ENCODE assay signal across 8 cellular contexts in the genomic region with DNA sequence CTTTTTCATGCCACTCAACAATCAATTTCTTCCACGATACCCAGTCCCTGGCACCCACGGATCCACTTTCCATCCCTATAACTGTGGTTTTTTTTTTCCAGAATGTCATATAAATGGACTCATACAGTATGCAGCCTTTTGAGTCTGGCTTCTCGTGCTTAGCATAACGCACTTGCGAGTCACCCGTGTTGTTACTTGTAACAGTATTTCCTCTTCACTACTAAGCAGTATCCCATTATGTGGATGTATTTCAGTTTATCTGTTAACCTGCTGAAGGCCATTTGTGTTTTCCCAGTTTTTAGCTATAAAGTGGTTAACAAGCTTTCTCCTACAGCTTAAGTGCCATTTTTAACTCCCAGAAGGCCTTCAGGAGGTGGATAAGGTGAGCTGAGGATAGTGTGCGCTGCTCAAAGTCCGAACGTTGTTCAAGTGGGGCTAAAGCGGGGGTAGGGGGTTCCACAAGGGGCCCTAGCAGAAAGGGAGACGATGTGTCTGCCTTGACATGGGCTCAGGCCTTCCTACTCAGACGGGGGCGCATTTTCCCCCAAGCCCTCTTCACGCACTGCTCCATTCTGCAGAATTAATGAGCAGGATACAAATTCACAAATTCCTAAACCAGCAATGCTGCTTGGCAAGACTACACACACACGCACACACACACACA. TPM values are rescaled to one million over a fixed set of nuclear protein-coding genes. Genes with fewer than 3 reads are reported as not detected.
DNase-seq lines count a peak whose midpoint lies in the region; FAIRE-seq and TF ChIP-seq lines count a peak whose summit lies in the region.

No MANE protein-coding gene starts in this region.

- FAIRE-seq in D721Med (lab: Jason Lieb, UNC) = no peak

- peak overlapping the region; percentile 88 to 96 for H3K9ac ChIP-seq in liver (ENCODE audit: low read depth in 1 of 2, low read length in 2 of 2)

- 3% methylated on average over 15 of the region's 15 CpGs for WGBS in liver
- 2% methylated on average over 14 of the region's 15 CpGs for WGBS in suprapubic skin

- no peak for TF ChIP-seq EP300 in suprapubic skin (IDR thresholded peaks at IDR 0.05)

- DNase-seq in D721Med (ENCODE audit: insufficient read length, low spot score) = no peak
- DNase-seq in HFF-Myc (ENCODE audit: extremely low read depth, low read depth) = no peak
- peak in 1 of 2 experiments; percentile 62 for DNase-seq in PC-9
- peak; percentile 41 for DNase-seq in cerebellar cortex (ENCODE audit: low spot score)
- DNase-seq in suprapubic skin (ENCODE audit: low spot score in 2 of 2) = no peak
- DNase-seq in HPDE6-E6E7 (ENCODE audit: extremely low spot score) = no peak
- DNase-seq in T1000 (lab: John Stamatoyannopoulos, UW) = no peak

- peaks cover 80% of the 10 kb centered on the region for H3K79me2 ChIP-seq in PC-9 (ENCODE audit: low read depth)

- peaks cover 21% of the 10 kb centered on the region; the same call in 1 of the 2 replicates for H3F3A ChIP-seq in PC-9 (ENCODE audit: insufficient read depth, low read depth)

- intact Hi-C loops in PC-9 (cut with micrococcal nuclease; ENCODE audit: unreplicated experiment) = no loop called here

- POLR2A ChIA-PET in PC-9 (lab: Charles Lee; ENCODE audit: unreplicated experiment) = interaction anchor here (0.7 kb wide), 1 partner anchor 14 kb away, joined by 3 read pairs; no protein-coding TSS in a partner anchor

- TF ChIP-seq POLR2A in suprapubic skin (IDR thresholded peaks at IDR 0.05) = no peak

- H3K4me3 ChIP-seq in HFF-Myc (replicated peaks; ENCODE audit: low read depth, low read length) = peak overlapping the region; percentile 74
- peak overlapping the region; percentile 100 for H3K4me3 ChIP-seq in PC-9
- H3K4me3 ChIP-seq in liver (ENCODE audit: low read depth in 1 of 3, low read length in 3 of 3) = peak overlapping the region; percentile 75 to 100 (median 90)
- peak overlapping the region; percentile 78 for H3K4me3 ChIP-seq in suprapubic skin

- CTCF ChIA-PET in PC-9 (lab: Charles Lee) = interaction anchor here (0.5 to 0.7 kb wide), 2 partner anchors 62 to 114 kb away, joined by 4 to 9 read pairs; no protein-coding TSS in a partner anchor

- H3K27me3 ChIP-seq in PC-9 (ENCODE audit: insufficient read depth, low read depth) (no peaks in the 10 kb centered on the region), liver (ENCODE audit: control insufficient read depth in 4 of 4, insufficient read depth in 4 of 4, low read length in 3 of 4) (no peaks in the 10 kb centered on the region), suprapubic skin (no peaks in the 10 kb centered on the region)

- no peaks in the 10 kb centered on the region; the same call in 1 of the 2 replicates for H3K36me3 ChIP-seq in PC-9 (ENCODE audit: low read depth)
- peaks cover 0 to 4% (median 2%) of the 10 kb centered on the region in 4 donors for H3K36me3 ChIP-seq in liver (ENCODE audit: control insufficient read depth in 4 of 4, insufficient read depth in 3 of 4, low read depth in 1 of 4, low read length in 3 of 4)
- peaks cover 7% of the 10 kb centered on the region for H3K36me3 ChIP-seq in suprapubic skin

- BruUV-seq in PC-9 (replicated peaks; lab: Mats Ljungman, UMichigan) = TSS peak; percentile 74

- no peaks in the 10 kb centered on the region for H3K9me2 ChIP-seq in PC-9 (ENCODE audit: insufficient read depth)

- H4K20me1 ChIP-seq in PC-9 (ENCODE audit: insufficient read depth) = peaks cover 37% of the 10 kb centered on the region

- H3K27ac ChIP-seq in PC-9 (peak overlapping the region; percentile 90), liver (ENCODE audit: low read depth in 1 of 2, low read length in 2 of 2) (peak overlapping the region; percentile 97 to 98), suprapubic skin (peak overlapping the region; percentile 97)

- H3K4me1 ChIP-seq in PC-9 (replicated peaks; ENCODE audit: insufficient read depth) (peaks cover 23% of the 10 kb centered on the region), liver (ENCODE audit: control insufficient read depth in 4 of 4, insufficient read depth in 4 of 4, low read length in 3 of 4) (peaks cover 1 to 40% (median 20%) of the 10 kb centered on the region in 4 donors), suprapubic skin (peaks cover 58% of the 10 kb centered on the region)

- peak overlapping the region; percentile 79 for H3K4me2 ChIP-seq in PC-9

- TF ChIP-seq RAD21 in liver (IDR thresholded peaks at IDR 0.05) = peak in 1 of 2 donors; percentile 5

- TF ChIP-seq CTCF in D721Med (IDR thresholded peaks at IDR 0.05; ENCODE audit: insufficient read depth, missing control alignments) (peak; percentile 18), HFF-Myc (IDR thresholded peaks at IDR 0.05; ENCODE audit: low read depth, low read length, missing control alignments) (no peak), PC-9 (conservative IDR thresholded peaks at IDR 0.05) (no peak), liver (IDR thresholded peaks at IDR 0.05; ENCODE audit: low read depth, low read length, missing input control) (no peak), suprapubic skin (IDR thresholded peaks at IDR 0.05) (no peak)

- no peaks in the 10 kb centered on the region for H3K9me3 ChIP-seq in PC-9 (ENCODE audit: insufficient read depth, low read depth)
- H3K9me3 ChIP-seq in liver (ENCODE audit: control insufficient read depth in 4 of 4, low read length in 3 of 4) = no peaks in the 10 kb centered on the region
- H3K9me3 ChIP-seq in suprapubic skin = no peaks in the 10 kb centered on the region

- H2AFZ ChIP-seq in PC-9 = peak overlapping the region; percentile 89

TF ChIP-seq in liver, 16 proteins besides CTCF, POLR2A, EP300 and RAD21:
- TF ChIP-seq YY1 (IDR thresholded peaks at IDR 0.05) = no peak
- peak in 1 of 2 donors; percentile 36 for TF ChIP-seq RXRA (IDR thresholded peaks at IDR 0.05)
- peak in 1 of 2 donors; percentile 25 for TF ChIP-seq HNF4A (conservative IDR thresholded peaks at IDR 0.05)
TF ChIP-seq in liver: peak in this region for 2.

RNA-seq across cellular contexts. Expression of gene ADAR, which starts 0.8 kb away (rescaled TPM):
- 99.6 and 120 TPM in 2 replicates for total RNA-seq in PC-9 (2021)
- 10 to 100 TPM; 51.1 to 76.1 TPM for total RNA-seq in liver
- polyA plus RNA-seq in liver = 10 to 100 TPM; 39.3 to 51.1 TPM
- total RNA-seq in suprapubic skin = 100 to 1,000 TPM in 2 of 4 donors, 10 to 100 TPM in 2; 73.7 to 107 (median 93.2) TPM

RNA-seq across cellular contexts. Expression of gene CHRNB2, which starts 39.6 kb away (rescaled TPM):
- total RNA-seq in PC-9 (2021) = not detected in 2 replicates
- under 1 TPM in 1 of 2 donors, not detected in 1; under 0.01 TPM for total RNA-seq in liver
- under 1 TPM; 0.01 to 0.06 TPM for polyA plus RNA-seq in liver
- under 1 TPM; 0.26 to 0.83 (median 0.33) TPM for total RNA-seq in suprapubic skin

RNA-seq across cellular contexts. Expression of gene UBE2Q1, which starts 48.8 kb away (rescaled TPM):
- 52.8 and 63.3 TPM in 2 replicates for total RNA-seq in PC-9 (2021)
- total RNA-seq in liver = 10 to 100 TPM in 1 of 2 donors, 1 to 10 TPM in 1; 8.2 to 18.7 TPM
- 10 to 100 TPM in 1 of 2 donors, 1 to 10 TPM in 1; 9.8 to 22.0 TPM for polyA plus RNA-seq in liver
- total RNA-seq in suprapubic skin = 10 to 100 TPM; 30.6 to 60.2 (median 32.0) TPM
